Comparison of ENCODE assay signal across 2 cellular contexts in the genomic region with DNA sequence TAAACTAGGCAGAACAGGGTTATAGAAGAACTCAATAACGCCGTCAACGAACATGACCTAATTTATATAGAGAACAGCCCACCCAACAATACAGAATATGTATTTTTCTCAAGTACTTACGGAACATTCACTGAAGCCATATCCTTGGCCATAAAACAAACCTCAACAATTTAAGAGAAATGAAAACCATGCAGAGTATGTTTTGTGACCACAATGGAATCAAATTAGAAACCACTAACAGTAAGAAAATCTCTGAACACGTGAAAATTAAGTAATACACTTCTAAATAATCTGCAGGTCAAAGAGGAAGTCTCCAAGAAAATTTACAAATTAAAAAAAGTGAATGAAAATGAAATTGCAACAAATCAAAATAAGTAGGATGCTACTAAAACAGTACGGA.
TF ChIP-seq lines count a peak whose summit lies in the region.

No MANE protein-coding gene starts in this region.

TF ChIP-seq in IMR-90, 13 proteins besides CTCF, POLR2A, EP300 and RAD21:
- no peak for TF ChIP-seq MXI1 (IDR thresholded peaks at IDR 0.05; ENCODE audit: borderline replicate concordance, low read depth, low read length)
- peak; percentile 49; the same call in 1 of the 2 replicates for TF ChIP-seq BHLHE40 (IDR thresholded peaks at IDR 0.05; ENCODE audit: low read depth, low read length)

TF ChIP-seq in HepG2, 621 proteins besides CTCF, POLR2A, EP300 and RAD21:
- TF ChIP-seq ZNF350 (CRISPR knock-in tag; IDR thresholded peaks at IDR 0.05; ENCODE audit: borderline replicate concordance, low read depth) = no peak
- TF ChIP-seq, protein P1, sequence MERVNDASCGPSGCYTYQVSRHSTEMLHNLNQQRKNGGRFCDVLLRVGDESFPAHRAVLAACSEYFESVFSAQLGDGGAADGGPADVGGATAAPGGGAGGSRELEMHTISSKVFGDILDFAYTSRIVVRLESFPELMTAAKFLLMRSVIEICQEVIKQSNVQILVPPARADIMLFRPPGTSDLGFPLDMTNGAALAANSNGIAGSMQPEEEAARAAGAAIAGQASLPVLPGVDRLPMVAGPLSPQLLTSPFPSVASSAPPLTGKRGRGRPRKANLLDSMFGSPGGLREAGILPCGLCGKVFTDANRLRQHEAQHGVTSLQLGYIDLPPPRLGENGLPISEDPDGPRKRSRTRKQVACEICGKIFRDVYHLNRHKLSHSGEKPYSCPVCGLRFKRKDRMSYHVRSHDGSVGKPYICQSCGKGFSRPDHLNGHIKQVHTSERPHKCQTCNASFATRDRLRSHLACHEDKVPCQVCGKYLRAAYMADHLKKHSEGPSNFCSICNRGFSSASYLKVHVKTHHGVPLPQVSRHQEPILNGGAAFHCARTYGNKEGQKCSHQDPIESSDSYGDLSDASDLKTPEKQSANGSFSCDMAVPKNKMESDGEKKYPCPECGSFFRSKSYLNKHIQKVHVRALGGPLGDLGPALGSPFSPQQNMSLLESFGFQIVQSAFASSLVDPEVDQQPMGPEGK (CRISPR knock-in tag; IDR thresholded peaks at IDR 0.05) = no peak
- no peak for TF ChIP-seq MXD4 (CRISPR knock-in tag; IDR thresholded peaks at IDR 0.05)
- no peak for TF ChIP-seq ZNF788 (CRISPR knock-in tag; IDR thresholded peaks at IDR 0.05; ENCODE audit: borderline replicate concordance)
- TF ChIP-seq ZNF607 (CRISPR knock-in tag; IDR thresholded peaks at IDR 0.05; ENCODE audit: borderline replicate concordance) = no peak
- TF ChIP-seq, protein P2, sequence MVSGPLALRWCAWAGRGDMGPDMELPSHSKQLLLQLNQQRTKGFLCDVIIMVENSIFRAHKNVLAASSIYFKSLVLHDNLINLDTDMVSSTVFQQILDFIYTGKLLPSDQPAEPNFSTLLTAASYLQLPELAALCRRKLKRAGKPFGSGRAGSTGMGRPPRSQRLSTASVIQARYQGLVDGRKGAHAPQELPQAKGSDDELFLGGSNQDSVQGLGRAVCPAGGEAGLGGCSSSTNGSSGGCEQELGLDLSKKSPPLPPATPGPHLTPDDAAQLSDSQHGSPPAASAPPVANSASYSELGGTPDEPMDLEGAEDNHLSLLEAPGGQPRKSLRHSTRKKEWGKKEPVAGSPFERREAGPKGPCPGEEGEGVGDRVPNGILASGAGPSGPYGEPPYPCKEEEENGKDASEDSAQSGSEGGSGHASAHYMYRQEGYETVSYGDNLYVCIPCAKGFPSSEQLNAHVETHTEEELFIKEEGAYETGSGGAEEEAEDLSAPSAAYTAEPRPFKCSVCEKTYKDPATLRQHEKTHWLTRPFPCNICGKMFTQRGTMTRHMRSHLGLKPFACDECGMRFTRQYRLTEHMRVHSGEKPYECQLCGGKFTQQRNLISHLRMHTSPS (CRISPR knock-in tag; IDR thresholded peaks at IDR 0.05; ENCODE audit: low read depth) = no peak
- TF ChIP-seq, protein P3, sequence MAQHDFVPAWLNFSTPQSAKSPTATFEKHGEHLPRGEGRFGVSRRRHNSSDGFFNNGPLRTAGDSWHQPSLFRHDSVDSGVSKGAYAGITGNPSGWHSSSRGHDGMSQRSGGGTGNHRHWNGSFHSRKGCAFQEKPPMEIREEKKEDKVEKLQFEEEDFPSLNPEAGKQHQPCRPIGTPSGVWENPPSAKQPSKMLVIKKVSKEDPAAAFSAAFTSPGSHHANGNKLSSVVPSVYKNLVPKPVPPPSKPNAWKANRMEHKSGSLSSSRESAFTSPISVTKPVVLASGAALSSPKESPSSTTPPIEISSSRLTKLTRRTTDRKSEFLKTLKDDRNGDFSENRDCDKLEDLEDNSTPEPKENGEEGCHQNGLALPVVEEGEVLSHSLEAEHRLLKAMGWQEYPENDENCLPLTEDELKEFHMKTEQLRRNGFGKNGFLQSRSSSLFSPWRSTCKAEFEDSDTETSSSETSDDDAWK (CRISPR knock-in tag; IDR thresholded peaks at IDR 0.05) = no peak
- TF ChIP-seq MED8 (CRISPR knock-in tag; IDR thresholded peaks at IDR 0.05; ENCODE audit: insufficient replicate concordance) = no peak
- TF ChIP-seq NPAS2 (CRISPR knock-in tag; IDR thresholded peaks at IDR 0.05; ENCODE audit: borderline replicate concordance) = no peak
- no peak for TF ChIP-seq CENPT (CRISPR knock-in tag; IDR thresholded peaks at IDR 0.05; ENCODE audit: low read depth)
- no peak for TF ChIP-seq NR2F6 (IDR thresholded peaks at IDR 0.05)
- TF ChIP-seq NR2F6 (CRISPR knock-in tag; IDR thresholded peaks at IDR 0.05) = no peak
- TF ChIP-seq, protein P4, sequence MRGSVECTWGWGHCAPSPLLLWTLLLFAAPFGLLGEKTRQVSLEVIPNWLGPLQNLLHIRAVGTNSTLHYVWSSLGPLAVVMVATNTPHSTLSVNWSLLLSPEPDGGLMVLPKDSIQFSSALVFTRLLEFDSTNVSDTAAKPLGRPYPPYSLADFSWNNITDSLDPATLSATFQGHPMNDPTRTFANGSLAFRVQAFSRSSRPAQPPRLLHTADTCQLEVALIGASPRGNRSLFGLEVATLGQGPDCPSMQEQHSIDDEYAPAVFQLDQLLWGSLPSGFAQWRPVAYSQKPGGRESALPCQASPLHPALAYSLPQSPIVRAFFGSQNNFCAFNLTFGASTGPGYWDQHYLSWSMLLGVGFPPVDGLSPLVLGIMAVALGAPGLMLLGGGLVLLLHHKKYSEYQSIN (CRISPR knock-in tag; IDR thresholded peaks at IDR 0.05; ENCODE audit: borderline replicate concordance) = no peak
- no peak for TF ChIP-seq ZFAT (CRISPR knock-in tag; conservative IDR thresholded peaks at IDR 0.05)
- TF ChIP-seq PPARG (CRISPR knock-in tag; conservative IDR thresholded peaks at IDR 0.05) = no peak
